9 cellular contexts compared by ENCODE assay signal in genomic region chr22:39529487-39529851, GRCh38. TPM values are rescaled to one million over a fixed set of nuclear protein-coding genes. Genes with fewer than 3 reads are reported as not detected.
DNase-seq lines count a peak whose midpoint lies in the region; ATAC-seq and TF ChIP-seq lines count a peak whose summit lies in the region.
"Had no signal": no experiment of that assay in that cellular context is flagged by ENCODE, and none has a peak within 500 bp of the region (broad histone marks: within the 10 kb centered on the region; RNA-seq: fewer than 3 reads in every experiment).

No MANE protein-coding gene starts in this region.

- ATAC-seq in GM21515 (IDR thresholded peaks at IDR 0.05; ENCODE audit: unreplicated experiment): no peak

- H3K4me1 Mint-ChIP-seq in CD4-positive, alpha-beta memory T cell: peaks cover 46 to 88% (median 72%) of the 10 kb centered on the region in 4 donors
- peaks cover 68% of the 10 kb centered on the region for H3K4me1 Mint-ChIP-seq in osteocyte (ENCODE audit: unreplicated experiment)

- intact Hi-C loops in CD4-positive, alpha-beta memory T cell (cut with micrococcal nuclease): loop anchor here (1.0 to 10.0 kb wide), 5 partner anchors 34 to 359 kb away; partner anchors contain the start of genes PDGFB and TAB1

- peaks cover 21% of the 10 kb centered on the region for H3K36me3 ChIP-seq in CD4-positive, alpha-beta memory T cell (ENCODE audit: insufficient read depth, low read length)
- H3K36me3 ChIP-seq in Loucy (ENCODE audit: insufficient read depth, low read length): peaks cover 18% of the 10 kb centered on the region; the same call in 1 of the 2 replicates

- H3K79me2 ChIP-seq in Loucy (ENCODE audit: insufficient read depth, low read length): peaks cover 76% of the 10 kb centered on the region

- TF ChIP-seq CTCF in Loucy (conservative IDR thresholded peaks at IDR 0.05; ENCODE audit: low read length) (peak; percentile 23; the same call in 1 of the 2 replicates), osteocyte (IDR thresholded peaks at IDR 0.05) (peak; percentile 30)

- H2AFZ ChIP-seq in Loucy (ENCODE audit: low read length): no peak overlapping the region

- H3K27ac Mint-ChIP-seq in CD4-positive, alpha-beta memory T cell: peak overlapping the region in 5 of 7 donors; percentile 90 to 100 (median 90)
- no peak overlapping the region for H3K27ac Mint-ChIP-seq in osteocyte (ENCODE audit: unreplicated experiment)

- H3K4me3 ChIP-seq in CD4-positive, alpha-beta memory T cell (ENCODE audit: low read length in 2 of 2): no peak overlapping the region
- peak overlapping the region; percentile 82 for H3K4me3 ChIP-seq in Loucy (ENCODE audit: low read length, poor library complexity, severe bottlenecking)

- peaks cover 78% of the 10 kb centered on the region for H3K4me1 ChIP-seq in CD4-positive, alpha-beta memory T cell (ENCODE audit: insufficient read depth, low read length)
- peaks cover 52% of the 10 kb centered on the region for H3K4me1 ChIP-seq in Loucy (ENCODE audit: insufficient read depth, low read length, poor library complexity, severe bottlenecking)

- CTCF ChIA-PET in CD4-positive, alpha-beta memory T cell (lab: Charles Lee; ENCODE audit: partially characterized antibody): interaction anchor here (0.8 to 12.4 kb wide), 25 partner anchors 9 to 515 kb away, joined by 3 to 345 read pairs (median 7); partner anchors contain the start of genes ATF4, MIEF1, RPL3 and TAB1

- no peaks in the 10 kb centered on the region for H3K27me3 Mint-ChIP-seq in CD4-positive, alpha-beta memory T cell
- no peaks in the 10 kb centered on the region for H3K27me3 Mint-ChIP-seq in osteocyte (ENCODE audit: unreplicated experiment)

- peak overlapping the region; percentile 33 for H3K9ac ChIP-seq in Loucy (ENCODE audit: low read depth, low read length, poor library complexity, severe bottlenecking)

- peak overlapping the region; percentile 81 for H3K4me2 ChIP-seq in Loucy (ENCODE audit: low read depth, low read length, poor library complexity, severe bottlenecking)

- DNase-seq in CD4-positive, alpha-beta memory T cell: no peak
- DNase-seq in osteocyte (ENCODE audit: extremely low spot score, unreplicated experiment) (no peak), NAMALWA (ENCODE audit: low spot score) (no peak), DMS114 treated with DMSO at 0.1 percent for 48 hours (lab: John Stamatoyannopoulos, UW; ENCODE audit: unreplicated experiment) (no peak), activated gamma-delta T cell treated with Interleukin-2 at 50 U/mL for 16 hours (no peak)

- H3K9me2 ChIP-seq in Loucy (replicated peaks; ENCODE audit: low read depth, low read length): no peaks in the 10 kb centered on the region

- H3K9me3 Mint-ChIP-seq in CD4-positive, alpha-beta memory T cell: peaks cover 0 to 2% (median 0%) of the 10 kb centered on the region in 8 donors
- H3K9me3 Mint-ChIP-seq in osteocyte (ENCODE audit: unreplicated experiment): no peaks in the 10 kb centered on the region

- no peaks in the 10 kb centered on the region for H3K27me3 ChIP-seq in CD4-positive, alpha-beta memory T cell (ENCODE audit: insufficient read depth, low read length)
- no peaks in the 10 kb centered on the region for H3K27me3 ChIP-seq in Loucy (ENCODE audit: insufficient read depth, low read length, poor library complexity, severe bottlenecking)
- H3K27me3 ChIP-seq: left lung had no signal

- peak overlapping the region; percentile 29 for H3K27ac ChIP-seq in CD4-positive, alpha-beta memory T cell (ENCODE audit: low read depth, low read length)
- peak overlapping the region; percentile 60 for H3K27ac ChIP-seq in cingulate gyrus (ENCODE audit: low read depth, low read length)

- no peaks in the 10 kb centered on the region for H3K9me3 ChIP-seq in CD4-positive, alpha-beta memory T cell (ENCODE audit: control insufficient read depth in 1 of 2, low read length in 2 of 2)
- no peaks in the 10 kb centered on the region for H3K9me3 ChIP-seq in Loucy (ENCODE audit: insufficient read depth, low read depth, low read length)
- H3K9me3 ChIP-seq: left lung had no signal

- H4K20me1 ChIP-seq in Loucy (ENCODE audit: insufficient read depth, low read length, poor library complexity, severe bottlenecking): peaks cover 62% of the 10 kb centered on the region

- POLR2A ChIA-PET in CD4-positive, alpha-beta memory T cell (lab: Charles Lee; ENCODE audit: partially characterized antibody): interaction anchor here (0.7 to 14.5 kb wide), 22 partner anchors 7 to 514 kb away, joined by 3 to 165 read pairs (median 5); partner anchors contain the start of genes ATF4, MIEF1, RPL3 and TAB1

- H3K36me3 Mint-ChIP-seq in CD4-positive, alpha-beta memory T cell: peaks cover 14 to 57% of the 10 kb centered on the region in 2 donors
- peaks cover 16% of the 10 kb centered on the region for H3K36me3 Mint-ChIP-seq in osteocyte (ENCODE audit: unreplicated experiment)

- H3K4me3 Mint-ChIP-seq in CD4-positive, alpha-beta memory T cell: peak overlapping the region; percentile 47 to 81 (median 67)
- H3K4me3 Mint-ChIP-seq in osteocyte (ENCODE audit: unreplicated experiment): peak overlapping the region; percentile 22

- H3F3A ChIP-seq in Loucy (ENCODE audit: low read depth): peaks cover 15% of the 10 kb centered on the region

RNA-seq across cellular contexts. Expression of gene RPS19BP1, which starts 3.1 kb away (rescaled TPM):
- total RNA-seq in CD4-positive, alpha-beta memory T cell: 10 to 100 TPM; 66.9 to 67.1 TPM
- 100 to 1,000 TPM; 103 to 112 TPM for polyA plus RNA-seq in CD4-positive, alpha-beta memory T cell
- 51.1 and 53.1 TPM in 2 replicates for total RNA-seq in osteocyte

RNA-seq across cellular contexts. Expression of gene ATF4, which starts 9.1 kb away (rescaled TPM):
- 100 to 1,000 TPM; 265 to 278 TPM for total RNA-seq in CD4-positive, alpha-beta memory T cell
- 100 to 1,000 TPM in 1 of 2 donors, 10 to 100 TPM in 1; 44.4 to 109 TPM for polyA plus RNA-seq in CD4-positive, alpha-beta memory T cell
- total RNA-seq in osteocyte: 408 and 440 TPM in 2 replicates

RNA-seq across cellular contexts. Expression of gene MIEF1, which starts 27.4 kb away (rescaled TPM):
- total RNA-seq in CD4-positive, alpha-beta memory T cell: 10 to 100 TPM; 40.5 to 44.3 TPM
- 10 to 100 TPM; 15.4 to 27.5 TPM for polyA plus RNA-seq in CD4-positive, alpha-beta memory T cell
- 24.8 and 25.8 TPM in 2 replicates for total RNA-seq in osteocyte

RNA-seq across cellular contexts. Expression of gene CACNA1I, which starts 41.1 kb away (rescaled TPM):
- 10 to 100 TPM; 57.8 to 58.0 TPM for total RNA-seq in CD4-positive, alpha-beta memory T cell
- 1 to 10 TPM in 1 of 2 donors, under 1 TPM in 1; 0.30 to 1.6 TPM for polyA plus RNA-seq in CD4-positive, alpha-beta memory T cell
- 0.03 TPM in 2 replicates for total RNA-seq in osteocyte
